ENCODE assay signal across 1 cellular context in the genomic region with DNA sequence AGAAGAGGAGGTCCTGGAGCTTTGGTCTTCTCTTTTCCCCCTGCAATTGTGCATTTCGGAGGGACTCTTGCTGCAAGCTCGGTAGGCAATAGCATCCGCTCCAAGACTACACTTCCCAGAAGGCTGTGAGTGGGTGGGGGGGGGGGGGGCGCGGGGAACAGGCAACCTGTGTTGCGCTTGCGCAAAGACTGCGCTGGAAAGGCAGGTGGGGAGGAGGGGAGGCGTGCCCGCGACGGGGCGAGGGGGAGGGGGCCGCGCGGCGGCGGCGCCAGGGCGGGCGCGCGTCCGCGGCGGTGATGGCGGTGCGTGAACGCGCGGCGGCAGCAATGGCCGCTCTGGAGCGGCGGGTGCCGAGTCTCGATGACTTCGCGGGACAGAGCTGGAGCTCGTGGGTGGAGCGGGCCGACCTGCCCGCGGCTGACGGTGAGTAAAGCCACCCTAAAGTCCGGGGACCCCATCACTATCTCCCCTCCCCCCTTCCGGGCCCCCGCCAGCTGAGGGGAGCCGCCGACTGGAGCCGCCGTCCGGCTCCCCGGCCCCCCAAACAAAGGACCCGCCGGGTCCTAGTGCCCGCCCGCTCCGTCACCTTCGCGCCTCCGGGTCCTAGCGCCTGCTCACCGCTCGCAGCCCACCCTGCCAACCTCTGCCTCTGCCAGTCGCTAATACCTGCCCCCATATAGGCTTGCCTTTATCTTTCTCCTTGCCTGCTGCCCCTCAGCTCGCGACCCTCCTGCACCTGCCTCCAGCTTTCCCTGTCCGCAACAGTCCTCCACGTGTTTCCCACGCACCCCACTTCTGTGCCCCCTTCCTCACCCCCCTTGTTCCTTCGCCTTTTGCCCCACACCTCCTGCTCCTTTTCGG.
TF ChIP-seq lines count a peak whose summit lies in the region.

A gene with protein sequence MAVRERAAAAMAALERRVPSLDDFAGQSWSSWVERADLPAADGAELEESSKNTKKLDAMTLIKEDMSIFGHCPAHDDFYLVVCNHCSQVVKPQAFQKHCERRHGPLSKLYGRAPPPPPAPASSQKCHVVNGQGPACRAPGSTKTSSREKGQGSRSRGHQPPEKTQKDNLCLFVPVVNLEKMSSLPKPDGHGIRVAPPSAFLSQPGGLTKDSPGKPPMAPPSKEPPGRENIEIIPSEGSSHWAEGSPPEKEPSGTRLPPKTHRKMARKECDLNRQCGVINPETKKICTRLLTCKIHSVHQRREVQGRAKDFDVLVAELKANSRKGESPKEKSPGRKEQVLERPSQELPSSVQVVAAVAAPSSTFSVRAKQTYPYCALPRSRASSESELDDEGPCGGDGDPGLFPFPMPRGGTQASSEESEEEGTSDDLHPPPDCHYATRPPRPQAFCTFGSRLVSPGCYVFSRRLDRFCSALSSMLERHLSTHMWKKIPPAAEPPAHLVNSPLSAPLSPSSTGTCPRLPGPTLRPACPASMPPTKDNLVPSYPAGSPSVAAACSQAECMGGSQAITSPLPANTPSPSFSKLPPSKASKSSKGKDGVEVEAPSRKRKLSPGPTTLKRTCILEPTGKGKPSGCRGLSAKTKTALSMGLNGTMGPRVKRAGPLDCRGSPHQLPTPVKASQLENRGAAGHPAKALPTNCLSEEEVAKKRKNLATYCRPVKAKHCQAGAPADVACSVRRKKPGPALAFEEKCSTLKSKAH (plus strand): TSS at position 248 of the 861 bp plus-strand sequence. CDS start 49 bp downstream, at position 297.

TF ChIP-seq in HepG2, 621 proteins besides CTCF, POLR2A, EP300 and RAD21 (continued from another document and continues in another):
- TF ChIP-seq ZNF407 (CRISPR knock-in tag; IDR thresholded peaks at IDR 0.05; ENCODE audit: not compliant biosample characterization) (peak; percentile 61), RBM39 (IDR thresholded peaks at IDR 0.05; ENCODE audit: low read depth, low read length, poor library complexity, severe bottlenecking) (peak; percentile 34), NFE2L1 (CRISPR knock-in tag; IDR thresholded peaks at IDR 0.05; ENCODE audit: borderline replicate concordance) (no peak; the same call in 1 of the 2 replicates), NCOA5 (CRISPR knock-in tag; IDR thresholded peaks at IDR 0.05) (no peak), ZNF607 (CRISPR knock-in tag; IDR thresholded peaks at IDR 0.05; ENCODE audit: borderline replicate concordance) (peak; percentile 78; the same call in 1 of the 2 replicates), EHMT2 (IDR thresholded peaks at IDR 0.05; ENCODE audit: borderline replicate concordance, low read depth, low read length) (no peak), ZNF230 (CRISPR knock-in tag; IDR thresholded peaks at IDR 0.05) (no peak; the same call in 1 of the 2 replicates), ZNF788 (CRISPR knock-in tag; IDR thresholded peaks at IDR 0.05; ENCODE audit: borderline replicate concordance) (peak; percentile 44; the same call in 1 of the 2 replicates), SKIL (CRISPR knock-in tag; IDR thresholded peaks at IDR 0.05; ENCODE audit: borderline replicate concordance) (peak; percentile 59; the same call in 1 of the 2 replicates), MEF2D (CRISPR knock-in tag; IDR thresholded peaks at IDR 0.05) (peak; percentile 68; the same call in 1 of the 2 replicates), PHF21A (CRISPR knock-in tag; IDR thresholded peaks at IDR 0.05) (0 out of 2 replicates have a peak, but pooled peaks have one; percentile 26), ZSCAN12 (CRISPR knock-in tag; IDR thresholded peaks at IDR 0.05) (no peak), NPAS2 (CRISPR knock-in tag; IDR thresholded peaks at IDR 0.05; ENCODE audit: borderline replicate concordance) (no peak), ZNF577 (CRISPR knock-in tag; IDR thresholded peaks at IDR 0.05; ENCODE audit: borderline replicate concordance, low read depth) (no peak), RERE (CRISPR knock-in tag; IDR thresholded peaks at IDR 0.05; ENCODE audit: low read depth) (0 out of 2 replicates have a peak, but pooled peaks have one; percentile 23), TCF12 (IDR thresholded peaks at IDR 0.05) (no peak), TCF12 (CRISPR knock-in tag; IDR thresholded peaks at IDR 0.05) (no peak), ZNF317 (CRISPR knock-in tag; IDR thresholded peaks at IDR 0.05) (no peak), SMYD3 (CRISPR knock-in tag; IDR thresholded peaks at IDR 0.05) (no peak)
- TF ChIP-seq, protein P1, sequence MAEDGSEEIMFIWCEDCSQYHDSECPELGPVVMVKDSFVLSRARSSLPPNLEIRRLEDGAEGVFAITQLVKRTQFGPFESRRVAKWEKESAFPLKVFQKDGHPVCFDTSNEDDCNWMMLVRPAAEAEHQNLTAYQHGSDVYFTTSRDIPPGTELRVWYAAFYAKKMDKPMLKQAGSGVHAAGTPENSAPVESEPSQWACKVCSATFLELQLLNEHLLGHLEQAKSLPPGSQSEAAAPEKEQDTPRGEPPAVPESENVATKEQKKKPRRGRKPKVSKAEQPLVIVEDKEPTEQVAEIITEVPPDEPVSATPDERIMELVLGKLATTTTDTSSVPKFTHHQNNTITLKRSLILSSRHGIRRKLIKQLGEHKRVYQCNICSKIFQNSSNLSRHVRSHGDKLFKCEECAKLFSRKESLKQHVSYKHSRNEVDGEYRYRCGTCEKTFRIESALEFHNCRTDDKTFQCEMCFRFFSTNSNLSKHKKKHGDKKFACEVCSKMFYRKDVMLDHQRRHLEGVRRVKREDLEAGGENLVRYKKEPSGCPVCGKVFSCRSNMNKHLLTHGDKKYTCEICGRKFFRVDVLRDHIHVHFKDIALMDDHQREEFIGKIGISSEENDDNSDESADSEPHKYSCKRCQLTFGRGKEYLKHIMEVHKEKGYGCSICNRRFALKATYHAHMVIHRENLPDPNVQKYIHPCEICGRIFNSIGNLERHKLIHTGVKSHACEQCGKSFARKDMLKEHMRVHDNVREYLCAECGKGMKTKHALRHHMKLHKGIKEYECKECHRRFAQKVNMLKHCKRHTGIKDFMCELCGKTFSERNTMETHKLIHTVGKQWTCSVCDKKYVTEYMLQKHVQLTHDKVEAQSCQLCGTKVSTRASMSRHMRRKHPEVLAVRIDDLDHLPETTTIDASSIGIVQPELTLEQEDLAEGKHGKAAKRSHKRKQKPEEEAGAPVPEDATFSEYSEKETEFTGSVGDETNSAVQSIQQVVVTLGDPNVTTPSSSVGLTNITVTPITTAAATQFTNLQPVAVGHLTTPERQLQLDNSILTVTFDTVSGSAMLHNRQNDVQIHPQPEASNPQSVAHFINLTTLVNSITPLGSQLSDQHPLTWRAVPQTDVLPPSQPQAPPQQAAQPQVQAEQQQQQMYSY (CRISPR knock-in tag; IDR thresholded peaks at IDR 0.05) = 0 out of 2 replicates have a peak, but pooled peaks have one; percentile 31
